ENCODE assay signal across 8 cellular contexts in the genomic region with DNA sequence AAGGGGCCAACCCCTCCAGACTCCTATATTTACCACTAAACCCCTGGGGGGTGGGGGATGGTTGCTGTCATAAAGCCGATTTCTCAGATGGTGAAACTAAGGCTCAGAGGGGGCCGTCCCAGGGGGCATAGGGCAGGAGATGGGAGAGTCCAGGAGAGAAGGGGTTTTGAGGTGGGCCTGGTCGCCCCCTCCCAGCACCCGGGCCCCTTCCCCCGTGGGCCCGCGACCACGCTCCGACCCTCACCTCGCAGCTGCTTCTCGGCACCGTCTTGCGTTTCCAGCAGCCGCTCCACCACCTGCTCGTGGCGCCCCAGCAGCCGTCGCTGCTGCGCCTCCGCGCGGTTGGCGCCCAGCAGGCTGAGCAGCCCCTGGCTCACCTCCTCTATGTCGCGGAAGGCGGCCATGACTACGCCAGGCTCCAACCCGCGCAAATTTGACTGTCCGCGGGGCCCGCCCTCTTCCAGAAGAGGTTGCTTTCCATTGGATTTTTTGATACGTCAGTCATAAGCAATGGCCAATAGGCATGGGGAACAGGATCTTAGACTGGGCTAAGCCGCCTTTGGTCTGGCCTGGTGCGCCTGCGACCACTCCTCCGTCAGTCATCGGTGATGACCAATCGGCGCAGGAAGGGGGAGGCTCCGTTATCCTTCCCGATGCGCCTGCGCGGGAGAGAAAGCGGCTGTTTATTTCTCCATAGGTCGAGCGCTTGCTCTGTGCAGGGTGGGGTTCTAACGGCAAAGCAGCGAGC. TPM values are rescaled to one million over a fixed set of nuclear protein-coding genes. Genes with fewer than 3 reads are reported as not detected.
DNase-seq lines count a peak whose midpoint lies in the region; ATAC-seq and TF ChIP-seq lines count a peak whose summit lies in the region.

SPC24 (minus strand) TSS at position 410 of the 748 bp plus-strand sequence; CDS start at position 404, 6 bp downstream.

- peak; percentile 97 for ATAC-seq in HG03439 (IDR thresholded peaks at IDR 0.05; ENCODE audit: unreplicated experiment)

- peak within 1 kb of the TSS; percentile 98 for H3K4me3 ChIP-seq in choroid plexus epithelial cell (ENCODE audit: low read depth, low read length)
- H3K4me3 ChIP-seq in kidney epithelial cell (ENCODE audit: low read depth, low read length), result peak within 1 kb of the TSS; percentile 90

- TF ChIP-seq CTCF in choroid plexus epithelial cell (conservative IDR thresholded peaks at IDR 0.05; ENCODE audit: low read depth, low read length), result no peak
- TF ChIP-seq CTCF in kidney epithelial cell (IDR thresholded peaks at IDR 0.05; ENCODE audit: insufficient read depth, low read length, poor library complexity, severe bottlenecking), result no peak

- H3K36me3 ChIP-seq in kidney epithelial cell (ENCODE audit: control insufficient read depth, insufficient read depth, low read length), result no peaks in the 10 kb centered on the region

- TF ChIP-seq POLR2A in GM19193 (IDR thresholded peaks at IDR 0.05; ENCODE audit: extremely low read depth, insufficient read depth, insufficient read length), result peak; percentile 88

- DNase-seq in AML-193 (lab: John Stamatoyannopoulos, UW), result peak; percentile 98
- peak; percentile 98 for DNase-seq in NCI-H510A treated with DMSO at 0.1 percent for 48 hours (lab: John Stamatoyannopoulos, UW)
- peak; percentile 83 to 88 for DNase-seq in activated CD4-positive, alpha-beta T cell treated with anti-CD3 and anti-CD28 coated beads for 24 hours (ENCODE audit: low read depth in 2 of 2)
- peak; percentile 99 for DNase-seq in choroid plexus epithelial cell (ENCODE audit: low read depth)
- DNase-seq in kidney epithelial cell (ENCODE audit: low read depth), result peak; percentile 91
- peak; percentile 91 to 92 for DNase-seq in stimulated activated CD4-positive, alpha-beta T cell treated with anti-CD3 and anti-CD28 coated beads, Interleukin-15, amount 100 ng/mL, for 48 hours (ENCODE audit: low read depth in 2 of 2)

- H3K27me3 ChIP-seq in kidney epithelial cell (ENCODE audit: control insufficient read depth, insufficient read depth, low read length), result no peaks in the 10 kb centered on the region

RNA-seq across cellular contexts. Expression of gene SPC24, which starts in this region (rescaled TPM):
- total RNA-seq in kidney epithelial cell, result 2.5 and 2.8 TPM in 2 replicates

Comparison
In these comparisons a context has a peak if more than half of its experiments do, and no peak if none do; other contexts are left out.
1. Peak in every context shown above with its lines: DNase-seq, ATAC-seq and H3K4me3 ChIP-seq.